In genomic region chr10:12755075-12755474, GRCh38 we compare ENCODE assay signal across 35 cellular contexts.
"Had no signal": no experiment of that assay in that cellular context is flagged by ENCODE, and none has a peak within 500 bp of the region (broad histone marks: within the 10 kb centered on the region; RNA-seq: fewer than 3 reads in every experiment).

No MANE protein-coding gene starts in this region.

- DNase-seq: Karpas-422, Kasumi-1, MG63, MM.1S, MV-4-11, NCI-H1048, NCI-H1092, NCI-H1092 treated with DMSO at 0.1 percent for 48 hours, NCI-H1105, NCI-H1105 treated with DMSO at 0.1 percent for 48 hours, NCI-H1417, NCI-H1417 treated with DMSO at 0.1 percent for 48 hours, NCI-H1436, NCI-H1436 treated with DMSO at 0.1 percent for 48 hours, NCI-H146, NCI-H1694, NCI-H1694 treated with DMSO at 0.1 percent for 48 hours, NCI-H187, NCI-H187 treated with DMSO at 0.1 percent for 48 hours, NCI-H1930, NCI-H2029, NCI-H2029 treated with DMSO at 0.1 percent for 48 hours, NCI-H2081, NCI-H2081 treated with DMSO at 0.1 percent for 48 hours, NCI-H2107, NCI-H2171, NCI-H2171 treated with DMSO at 0.1 percent for 48 hours, NCI-H2227 treated with DMSO at 0.1 percent for 48 hours, NCI-H226, NCI-H345, NCI-H446, NCI-H446 treated with DMSO at 0.1 percent for 48 hours, NCI-H510A, NCI-H510A treated with DMSO at 0.1 percent for 48 hours had no signal

- H3K9me3 ChIP-seq: MG63 had no signal

- H3K36me3 ChIP-seq: MG63 had no signal

- H3K27ac ChIP-seq: KMS-11 had no signal

- H3K4me3 ChIP-seq: MG63 had no signal
